Comparison of ENCODE assay signal across 10 cellular contexts in the genomic region with DNA sequence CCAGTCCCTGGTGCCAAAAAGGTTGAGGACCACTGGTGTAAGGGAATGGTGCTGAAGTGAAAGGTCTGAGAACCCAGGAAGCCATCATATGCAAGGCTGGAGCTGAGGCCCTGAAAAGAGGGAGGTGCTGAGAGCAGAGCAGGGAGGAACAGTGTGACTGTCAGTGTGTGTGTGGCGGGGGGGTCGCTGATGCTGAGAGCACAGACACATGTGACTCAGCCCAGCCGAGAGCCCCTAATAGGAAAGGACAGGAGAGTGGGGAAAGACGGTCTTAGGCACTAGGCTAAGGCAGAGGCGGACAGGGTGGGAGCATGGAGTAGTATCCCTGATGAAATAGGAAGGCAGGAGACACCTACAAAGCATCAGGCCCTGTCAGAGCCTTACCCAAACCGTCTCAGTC. TPM values are rescaled to one million over a fixed set of nuclear protein-coding genes. Genes with fewer than 3 reads are reported as not detected.
DNase-seq lines count a peak whose midpoint lies in the region; ATAC-seq and TF ChIP-seq lines count a peak whose summit lies in the region.
"Had no signal": no experiment of that assay in that cellular context is flagged by ENCODE, and none has a peak within 500 bp of the region (broad histone marks: within the 10 kb centered on the region; RNA-seq: fewer than 3 reads in every experiment).

No MANE protein-coding gene starts in this region.

- ATAC-seq in Right ventricle myocardium superior (ENCODE audit: poor library complexity) (no peak), WTC11 (no peak), HG03354 (IDR thresholded peaks at IDR 0.05; ENCODE audit: poor library complexity, severe bottlenecking, unreplicated experiment) (no peak)

- H3K4me1 Mint-ChIP-seq in WTC11 = peaks cover 22% of the 10 kb centered on the region
- peaks cover 13% of the 10 kb centered on the region for H3K4me1 Mint-ChIP-seq in type B pancreatic cell (ENCODE audit: unreplicated experiment)

- H3K36me3 Mint-ChIP-seq in WTC11 = peaks cover 26% of the 10 kb centered on the region
- H3K36me3 Mint-ChIP-seq in type B pancreatic cell = peaks cover 6% of the 10 kb centered on the region

- H3K9ac ChIP-seq in iPS-15b (ENCODE audit: low read depth, low read length) = peak overlapping the region; percentile 26

- H3K36me3 ChIP-seq in iPS-15b (ENCODE audit: control insufficient read depth, insufficient read depth, low read length) = peaks cover 13% of the 10 kb centered on the region
- H3K36me3 ChIP-seq: cardiac muscle cell had no signal

- H3K27me3 Mint-ChIP-seq in WTC11 (ENCODE audit: low read depth) (no peaks in the 10 kb centered on the region), type B pancreatic cell (no peaks in the 10 kb centered on the region)

- POLR2A ChIA-PET in WTC11 (lab: Charles Lee) = interaction anchor here (1.5 kb wide), 1 partner anchor 17 kb away, joined by 3 read pairs; the partner anchor contains the start of gene MAPK7

- DNase-seq in Right ventricle myocardium superior (peak; percentile 41), cardiac septum (ENCODE audit: low spot score) (no peak), WTC11 (ENCODE audit: low spot score) (no peak), type B pancreatic cell (ENCODE audit: extremely low spot score, unreplicated experiment) (no peak), epidermal melanocyte (ENCODE audit: insufficient read length, low spot score) (no peak), NOMO-1 treated with DMSO at 0.1 percent for 48 hours (lab: John Stamatoyannopoulos, UW; ENCODE audit: unreplicated experiment) (no peak)
- DNase-seq: MM.1S had no signal

- no peak for TF ChIP-seq CTCF in WTC11 (IDR thresholded peaks at IDR 0.05)
- no peak for TF ChIP-seq CTCF in type B pancreatic cell (conservative IDR thresholded peaks at IDR 0.05)

- no peaks in the 10 kb centered on the region for H3K9me3 Mint-ChIP-seq in WTC11
- H3K9me3 Mint-ChIP-seq in type B pancreatic cell = no peaks in the 10 kb centered on the region

- peaks cover 4% of the 10 kb centered on the region for H3K27me3 ChIP-seq in iPS-15b (ENCODE audit: control insufficient read depth, insufficient read depth, low read length)
- H3K27me3 ChIP-seq: cardiac muscle cell had no signal

- no peak overlapping the region for H3K27ac Mint-ChIP-seq in WTC11
- H3K27ac Mint-ChIP-seq in type B pancreatic cell = peak overlapping the region; percentile 70

- intact Hi-C loops in Right ventricle myocardium superior (cut with DNase I) (loop anchor here (5.0 kb wide), 1 partner anchor 401 kb away; no protein-coding TSS in a partner anchor), cardiac septum (cut with DNase I) (loop anchor here (10.0 kb wide), 1 partner anchor 143 kb away; no protein-coding TSS in a partner anchor)

- H3K4me1 ChIP-seq in iPS-15b (ENCODE audit: control insufficient read depth, insufficient read depth, low read length) = peaks cover 3% of the 10 kb centered on the region

- H3K9me3 ChIP-seq in iPS-15b (ENCODE audit: control insufficient read depth, insufficient read depth, low read length) = no peaks in the 10 kb centered on the region

- H3K4me3 ChIP-seq in iPS-15b (ENCODE audit: low read depth, low read length) = peak overlapping the region; percentile 87

- CTCF ChIA-PET in WTC11 (lab: Charles Lee) = interaction anchor here (0.6 to 5.4 kb wide), 7 partner anchors 22 to 551 kb away, joined by 3 to 91 read pairs (median 27); no protein-coding TSS in a partner anchor

- H3K4me3 Mint-ChIP-seq in WTC11 = peak overlapping the region; percentile 59
- peak overlapping the region; percentile 89 for H3K4me3 Mint-ChIP-seq in type B pancreatic cell

TF ChIP-seq in WTC11, 78 proteins besides CTCF, POLR2A, EP300 and RAD21:
- TF ChIP-seq, protein P1, sequence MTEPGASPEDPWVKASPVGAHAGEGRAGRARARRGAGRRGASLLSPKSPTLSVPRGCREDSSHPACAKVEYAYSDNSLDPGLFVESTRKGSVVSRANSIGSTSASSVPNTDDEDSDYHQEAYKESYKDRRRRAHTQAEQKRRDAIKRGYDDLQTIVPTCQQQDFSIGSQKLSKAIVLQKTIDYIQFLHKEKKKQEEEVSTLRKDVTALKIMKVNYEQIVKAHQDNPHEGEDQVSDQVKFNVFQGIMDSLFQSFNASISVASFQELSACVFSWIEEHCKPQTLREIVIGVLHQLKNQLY (CRISPR knock-in tag; IDR thresholded peaks at IDR 0.05) = no peak
- TF ChIP-seq IRF2 (CRISPR knock-in tag; IDR thresholded peaks at IDR 0.05; ENCODE audit: borderline replicate concordance, low read depth) (no peak), TEAD1 (CRISPR knock-in tag; IDR thresholded peaks at IDR 0.05) (no peak), RELA (CRISPR knock-in tag; IDR thresholded peaks at IDR 0.05; ENCODE audit: borderline replicate concordance) (no peak), USF2 (CRISPR knock-in tag; IDR thresholded peaks at IDR 0.05) (0 out of 2 replicates have a peak, but pooled peaks have one; percentile 11)

RNA-seq across cellular contexts. Expression of gene B9D1, which starts 1.2 kb away (rescaled TPM):
- total RNA-seq in Right ventricle myocardium superior = 6.8 TPM
- total RNA-seq in cardiac septum = 9.7 TPM
- total RNA-seq in WTC11 (2021) = 31.9 to 39.2 TPM (median 39.0 TPM) in 3 replicates
- 13.8 and 23.2 TPM in 2 replicates for total RNA-seq in type B pancreatic cell (ENCODE audit: low replicate concordance)

RNA-seq across cellular contexts. Expression of gene MAPK7, which starts 17.0 kb away (rescaled TPM):
- total RNA-seq in Right ventricle myocardium superior (13.9 TPM), cardiac septum (17.5 TPM), WTC11 (2021) (35.6 to 38.5 TPM (median 37.4 TPM) in 3 replicates), type B pancreatic cell (ENCODE audit: low replicate concordance) (32.1 and 44.3 TPM in 2 replicates)

RNA-seq across cellular contexts. Expression of gene MFAP4, which starts 25.7 kb away (rescaled TPM):
- total RNA-seq in Right ventricle myocardium superior (42.9 TPM), cardiac septum (46.2 TPM), WTC11 (2021) (3.9 to 4.1 TPM (median 4.0 TPM) in 3 replicates), type B pancreatic cell (ENCODE audit: low replicate concordance) (2.6 and 18.0 TPM in 2 replicates)

RNA-seq across cellular contexts. Expression of gene RNF112, which starts 49.7 kb away (rescaled TPM):
- 2.2 TPM for total RNA-seq in Right ventricle myocardium superior
- 2.5 TPM for total RNA-seq in cardiac septum
- total RNA-seq in WTC11 (2021) = 4.5 to 5.1 TPM (median 4.9 TPM) in 3 replicates
- total RNA-seq in type B pancreatic cell (ENCODE audit: low replicate concordance) = 0.60 and 1.2 TPM in 2 replicates
